In genomic region chr5:119290161-119290569, GRCh38 we compare ENCODE assay signal across 8 cellular contexts.
A peak's percentile ranks its signal among the peaks of the same experiment; 100 is the strongest.
DNase-seq lines count a peak whose midpoint lies in the region; ATAC-seq lines count a peak whose summit lies in the region.

No MANE protein-coding gene starts in this region.

- POLR2A ChIA-PET in activated CD4-positive, alpha-beta memory T cell treated with anti-CD3 and anti-CD28 coated beads, Interleukin-2, amount 10 ng/mL, durations not matched to agents 7 days and 5 days (lab: Charles Lee), result interaction anchor here (0.7 to 10.2 kb wide), 17 partner anchors 12 to 219 kb away, joined by 3 to 128 read pairs (median 6); partner anchors contain the start of gene DMXL1

- H3K4me1 Mint-ChIP-seq in activated CD4-positive, alpha-beta memory T cell treated with anti-CD3 and anti-CD28 coated beads, Interleukin-2, amount 10 ng/mL, durations not matched to agents 7 days and 5 days, result peaks cover 85% of the 10 kb centered on the region

- peak; percentile 25 for DNase-seq in EH (ENCODE audit: low read depth)
- DNase-seq in activated CD4-positive, alpha-beta memory T cell treated with anti-CD3 and anti-CD28 coated beads, Interleukin-2, amount 10 ng/mL, durations not matched to agents 7 days and 5 days, result no peak
- DNase-seq in stimulated activated naive CD8-positive, alpha-beta T cell treated with anti-CD3 and anti-CD28 coated beads, Interleukin-15, Interleukin-2, amounts not matched to agents 100 U/mL and 50 U/mL, for 24 hours, result no peak
- DNase-seq in head of caudate nucleus, result no peak
- no peak for DNase-seq in AG08396 (ENCODE audit: low spot score)
- no peak for DNase-seq in stimulated activated CD4-positive, alpha-beta T cell treated with anti-CD3 and anti-CD28 coated beads, Interleukin-4, amount 100 ng/mL, for 1 hour

- CTCF ChIA-PET in activated CD4-positive, alpha-beta memory T cell treated with anti-CD3 and anti-CD28 coated beads, Interleukin-2, amount 10 ng/mL, durations not matched to agents 7 days and 5 days (lab: Charles Lee), result interaction anchor here (0.6 to 3.0 kb wide), 9 partner anchors 9 to 302 kb away, joined by 3 to 9 read pairs (median 4); partner anchors contain the start of gene DTWD2

- H3K27ac Mint-ChIP-seq in activated CD4-positive, alpha-beta memory T cell treated with anti-CD3 and anti-CD28 coated beads, Interleukin-2, amount 10 ng/mL, durations not matched to agents 7 days and 5 days, result peak overlapping the region; percentile 80

- peaks cover 64% of the 10 kb centered on the region for H3K36me3 Mint-ChIP-seq in activated CD4-positive, alpha-beta memory T cell treated with anti-CD3 and anti-CD28 coated beads, Interleukin-2, amount 10 ng/mL, durations not matched to agents 7 days and 5 days (ENCODE audit: low read depth)

- H3K4me3 Mint-ChIP-seq in activated CD4-positive, alpha-beta memory T cell treated with anti-CD3 and anti-CD28 coated beads, Interleukin-2, amount 10 ng/mL, durations not matched to agents 7 days and 5 days, result peak overlapping the region; percentile 56

- H3K9me3 Mint-ChIP-seq in activated CD4-positive, alpha-beta memory T cell treated with anti-CD3 and anti-CD28 coated beads, Interleukin-2, amount 10 ng/mL, durations not matched to agents 7 days and 5 days, result peaks cover 9% of the 10 kb centered on the region

- no peaks in the 10 kb centered on the region for H3K27me3 Mint-ChIP-seq in activated CD4-positive, alpha-beta memory T cell treated with anti-CD3 and anti-CD28 coated beads, Interleukin-2, amount 10 ng/mL, durations not matched to agents 7 days and 5 days

- intact Hi-C loops in head of caudate nucleus (cut with DNase I), result no loop called here

- ATAC-seq in GM19467 (IDR thresholded peaks at IDR 0.05; ENCODE audit: unreplicated experiment) (peak; percentile 83), HG03460 (IDR thresholded peaks at IDR 0.05; ENCODE audit: unreplicated experiment) (peak; percentile 86)
- ATAC-seq in stimulated activated naive CD8-positive, alpha-beta T cell treated with anti-CD3 and anti-CD28 coated beads, Interleukin-15, Interleukin-2, amounts not matched to agents 100 U/mL and 50 U/mL, for 24 hours, result peak; percentile 62
